Comparison of ENCODE assay signal across 20 cellular contexts in the genomic region with DNA sequence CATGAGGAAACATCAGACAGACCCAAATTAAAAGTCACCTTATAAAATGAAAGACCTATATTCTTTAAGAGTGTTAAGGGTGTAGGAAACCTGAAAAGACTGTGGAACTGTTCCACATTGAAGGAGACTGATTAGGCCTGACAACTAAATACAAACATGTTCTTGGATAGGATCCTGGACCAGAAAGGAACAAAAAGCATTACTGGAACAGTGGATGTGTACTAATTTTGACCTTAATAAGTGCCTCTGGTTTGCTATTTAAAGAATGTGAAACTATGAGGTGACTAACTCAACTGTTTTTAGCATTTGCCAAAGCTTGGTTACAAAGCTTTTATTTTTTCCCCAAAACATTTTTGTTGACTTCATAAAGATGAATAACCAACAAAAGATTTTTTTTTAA.
"Had no signal": no experiment of that assay in that cellular context is flagged by ENCODE, and none has a peak within 500 bp of the region (broad histone marks: within the 10 kb centered on the region; RNA-seq: fewer than 3 reads in every experiment).

No MANE protein-coding gene starts in this region.

- H3K27ac ChIP-seq: breast epithelium, upper lobe of left lung had no signal

- H3K4me3 ChIP-seq: breast epithelium, lung, upper lobe of left lung had no signal

- H3K27me3 ChIP-seq: breast epithelium, upper lobe of left lung had no signal

- DNase-seq: activated CD4-positive, alpha-beta T cell treated with anti-CD3 and anti-CD28 coated beads for 4 hours; activated CD8-positive, alpha-beta T cell treated with anti-CD3 and anti-CD28 coated beads for 36 hours; activated naive CD4-positive, alpha-beta T cell treated with Interleukin-2 at 50 U/mL for 16 hours; activated T-cell treated with anti-CD3 and anti-CD28 coated beads, Interleukin-2, amount 50 U/mL, for 24 hours; cerebellar nuclear complex; effector CD4-positive, alpha-beta T cell; left cardiac atrium; nephron progenitor cell; posterior cingulate gyrus; retina; SK-N-SH; stimulated activated CD4-positive, alpha-beta T cell treated with anti-CD3 and anti-CD28 coated beads, Interleukin-12 subunit alpha, Interleukin-12 subunit beta, amount 100 ng/mL, for 4 hours; stimulated activated CD4-positive, alpha-beta T cell treated with anti-CD3 and anti-CD28 coated beads, Interleukin-1b, Interleukin-23, amount 100 ng/mL, for 48 hours; stimulated activated naive CD8-positive, alpha-beta T cell treated with anti-CD3 and anti-CD28 coated beads, Interleukin-15, Interleukin-2, amounts not matched to agents 100 U/mL and 50 U/mL, for 24 hours; substantia nigra; upper lobe of left lung had no signal

- H3K4me1 ChIP-seq: breast epithelium, upper lobe of left lung had no signal

- H3K9me3 ChIP-seq: breast epithelium, SK-N-SH, upper lobe of left lung had no signal

- H3K36me3 ChIP-seq: breast epithelium, upper lobe of left lung had no signal

- ATAC-seq: activated CD8-positive, alpha-beta T cell treated with anti-CD3 and anti-CD28 coated beads for 36 hours; esophagus mucosa; left cardiac atrium; stimulated activated naive CD8-positive, alpha-beta T cell treated with anti-CD3 and anti-CD28 coated beads, Interleukin-15, Interleukin-2, amounts not matched to agents 100 U/mL and 50 U/mL, for 24 hours; WTC11 had no signal
